ENCODE assay signal across 1 cellular context in the genomic region with DNA sequence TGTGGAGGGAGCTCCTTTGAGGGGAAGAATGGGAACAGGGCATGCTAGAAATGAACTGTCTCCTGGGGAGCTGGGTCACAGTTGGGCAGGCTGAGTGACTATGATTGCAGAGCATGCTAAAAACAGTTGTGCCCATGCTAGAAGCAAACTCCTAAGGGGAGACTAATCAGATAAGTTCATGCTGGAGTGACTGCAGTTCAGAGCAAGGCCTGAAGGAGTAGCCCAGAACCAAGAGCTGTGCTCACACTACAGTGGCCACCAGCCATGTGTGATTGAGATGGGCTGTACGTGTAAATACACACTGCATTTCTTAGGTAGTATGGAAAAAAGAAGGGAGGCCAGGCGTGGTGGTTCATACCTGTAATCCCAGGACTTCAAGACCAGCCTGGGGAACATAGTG.
TF ChIP-seq lines count a peak whose summit lies in the region.

No MANE protein-coding gene starts in this region.

TF ChIP-seq in IMR-90, 13 proteins besides CTCF, POLR2A, EP300 and RAD21:
- no peak for TF ChIP-seq NFE2L2 (IDR thresholded peaks at IDR 0.05; ENCODE audit: low read depth, low read length)
- no peak for TF ChIP-seq MAZ (IDR thresholded peaks at IDR 0.05; ENCODE audit: borderline replicate concordance, low read depth, low read length)
- TF ChIP-seq CHD1 (IDR thresholded peaks at IDR 0.05; ENCODE audit: low read depth, low read length), result no peak
- no peak for TF ChIP-seq FOS (IDR thresholded peaks at IDR 0.05; ENCODE audit: low read depth, low read length)
- TF ChIP-seq SMC3 (IDR thresholded peaks at IDR 0.05; ENCODE audit: low read depth, low read length), result no peak
- TF ChIP-seq MAFK (IDR thresholded peaks at IDR 0.05; ENCODE audit: low read depth, low read length), result no peak
- TF ChIP-seq, protein P1, sequence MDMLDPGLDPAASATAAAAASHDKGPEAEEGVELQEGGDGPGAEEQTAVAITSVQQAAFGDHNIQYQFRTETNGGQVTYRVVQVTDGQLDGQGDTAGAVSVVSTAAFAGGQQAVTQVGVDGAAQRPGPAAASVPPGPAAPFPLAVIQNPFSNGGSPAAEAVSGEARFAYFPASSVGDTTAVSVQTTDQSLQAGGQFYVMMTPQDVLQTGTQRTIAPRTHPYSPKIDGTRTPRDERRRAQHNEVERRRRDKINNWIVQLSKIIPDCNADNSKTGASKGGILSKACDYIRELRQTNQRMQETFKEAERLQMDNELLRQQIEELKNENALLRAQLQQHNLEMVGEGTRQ (IDR thresholded peaks at IDR 0.05; ENCODE audit: low read depth, low read length), result no peak
- TF ChIP-seq CEBPB (IDR thresholded peaks at IDR 0.05; ENCODE audit: low read depth, low read length), result no peak
- no peak for TF ChIP-seq MXI1 (IDR thresholded peaks at IDR 0.05; ENCODE audit: borderline replicate concordance, low read depth, low read length)
- TF ChIP-seq, protein P2, sequence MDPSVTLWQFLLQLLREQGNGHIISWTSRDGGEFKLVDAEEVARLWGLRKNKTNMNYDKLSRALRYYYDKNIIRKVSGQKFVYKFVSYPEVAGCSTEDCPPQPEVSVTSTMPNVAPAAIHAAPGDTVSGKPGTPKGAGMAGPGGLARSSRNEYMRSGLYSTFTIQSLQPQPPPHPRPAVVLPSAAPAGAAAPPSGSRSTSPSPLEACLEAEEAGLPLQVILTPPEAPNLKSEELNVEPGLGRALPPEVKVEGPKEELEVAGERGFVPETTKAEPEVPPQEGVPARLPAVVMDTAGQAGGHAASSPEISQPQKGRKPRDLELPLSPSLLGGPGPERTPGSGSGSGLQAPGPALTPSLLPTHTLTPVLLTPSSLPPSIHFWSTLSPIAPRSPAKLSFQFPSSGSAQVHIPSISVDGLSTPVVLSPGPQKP (IDR thresholded peaks at IDR 0.05; ENCODE audit: borderline replicate concordance, low read depth, low read length), result no peak
- TF ChIP-seq RFX5 (IDR thresholded peaks at IDR 0.05; ENCODE audit: low read depth, low read length), result no peak
- no peak for TF ChIP-seq BHLHE40 (IDR thresholded peaks at IDR 0.05; ENCODE audit: low read depth, low read length)
- no peak for TF ChIP-seq RCOR1 (IDR thresholded peaks at IDR 0.05; ENCODE audit: insufficient replicate concordance, low read length)
TF ChIP-seq in IMR-90: peak in this region for 0.
